ENCODE assay signal across 8 cellular contexts in genomic region chr1:214281030-214281901, GRCh38. TPM values are rescaled to one million over a fixed set of nuclear protein-coding genes. Genes with fewer than 3 reads are reported as not detected.
A peak's percentile ranks its signal among the peaks of the same experiment; 100 is the strongest.
DNase-seq lines count a peak whose midpoint lies in the region; ATAC-seq and TF ChIP-seq lines count a peak whose summit lies in the region.

TSS of gene SMYD2 (plus strand) at chr1:214281159. CDS start at chr1:214281255, 96 bp downstream.

- no peaks in the 10 kb centered on the region for H4K20me1 ChIP-seq in mammary epithelial cell (ENCODE audit: insufficient read depth, low read length)

- peak within 1 kb of the TSS; percentile 90 for H3K9ac ChIP-seq in mammary epithelial cell (ENCODE audit: insufficient read depth, low read length)

- TF ChIP-seq POLR2A in spleen (IDR thresholded peaks at IDR 0.05), result peak in 1 of 3 donors; percentile 31

- no peaks in the 10 kb centered on the region for H3K36me3 ChIP-seq in mammary epithelial cell (ENCODE audit: insufficient read depth, low read length)
- no peaks in the 10 kb centered on the region for H3K36me3 ChIP-seq in spleen

- H3K27ac ChIP-seq in VCaP (peak within 1 kb of the TSS; percentile 94), mammary epithelial cell (ENCODE audit: insufficient read depth, low read depth, low read length) (peak within 1 kb of the TSS; percentile 93), spleen (peak within 1 kb of the TSS; percentile 88 to 98 (median 94))

- TSS peak; percentile 65 for BruUV-seq in mammary epithelial cell (replicated peaks; lab: Mats Ljungman, UMichigan)

- peak; percentile 75 for ATAC-seq in HG02870 (IDR thresholded peaks at IDR 0.05; ENCODE audit: unreplicated experiment)

- in situ Hi-C loops in mammary epithelial cell (cut with MboI; ENCODE audit: low sequenced_read_pairs in 2 of 2), result no loop called here

- WGBS in mammary epithelial cell (ENCODE audit: low coverage, missing lambda C conversion rate), result 1% methylated on average over 17 of the region's 98 CpGs
- WGBS in spleen, 5 donors, result 0 to 2% (median 0%) methylated on average over 11 to 98 of the region's 98 CpGs

- H3K27me3 ChIP-seq in mammary epithelial cell (ENCODE audit: insufficient read depth, low read length) (no peaks in the 10 kb centered on the region), spleen (replicated peaks in 1 of 7) (no peaks in the 10 kb centered on the region)

- CTCF ChIA-PET in mammary epithelial cell (lab: Charles Lee; ENCODE audit: low non-redundant PET), result interaction anchor here (0.7 kb wide), 1 partner anchor 15 kb away, joined by 3 read pairs; no protein-coding TSS in a partner anchor

- peak within 1 kb of the TSS; percentile 53 to 74 (median 72) for H3K4me3 ChIP-seq in mammary epithelial cell (replicated peaks in 1 of 3; ENCODE audit: insufficient read depth in 1 of 3, low read depth in 2 of 3, low read length in 3 of 3)
- peak within 1 kb of the TSS; percentile 72 to 96 (median 87) for H3K4me3 ChIP-seq in spleen

- dilution Hi-C loops in mammary epithelial cell (cut with HindIII; ENCODE audit: low sequenced_read_pairs), result no loop called here

- H3K9me3 ChIP-seq in mammary epithelial cell (replicated peaks; ENCODE audit: insufficient read depth, low read length), result no peaks in the 10 kb centered on the region
- H3K9me3 ChIP-seq in spleen, result peaks cover 0 to 2% (median 0%) of the 10 kb centered on the region in 8 donors

- DNase-seq in NCI-H748 (lab: John Stamatoyannopoulos, UW; ENCODE audit: unreplicated experiment), result peak; percentile 78
- DNase-seq in NCI-H748 treated with DMSO at 0.1 percent for 48 hours (lab: John Stamatoyannopoulos, UW), result no peak
- DNase-seq in NCI-H1930 (lab: John Stamatoyannopoulos, UW), result peak; percentile 68 to 69
- DNase-seq in mammary epithelial cell, result peak; percentile 84
- DNase-seq in inferior parietal cortex (ENCODE audit: extremely low spot score), result peak; percentile 43
- DNase-seq in spleen, result peak; percentile 94

- H3K4me1 ChIP-seq in mammary epithelial cell (ENCODE audit: insufficient read depth, low read length) (peaks cover 17% of the 10 kb centered on the region), spleen (peaks cover 6 to 66% (median 31%) of the 10 kb centered on the region in 6 donors)

- H2AFZ ChIP-seq in mammary epithelial cell (ENCODE audit: low read depth, low read length), result peak within 1 kb of the TSS; percentile 97

- peak within 1 kb of the TSS; percentile 84 for H3K4me2 ChIP-seq in mammary epithelial cell (ENCODE audit: insufficient read depth, low read depth, low read length)

- intact Hi-C loops in mammary epithelial cell (cut with micrococcal nuclease), result loop anchor here (1.0 kb wide), 1 partner anchor 68 kb away; no protein-coding TSS in a partner anchor
- intact Hi-C loops in spleen (cut with DNase I; ENCODE audit: low total_unique reads), result no loop called here

- H3K79me2 ChIP-seq in mammary epithelial cell (ENCODE audit: insufficient read depth, low read length), result peaks cover 45% of the 10 kb centered on the region

- TF ChIP-seq CTCF in VCaP (conservative IDR thresholded peaks at IDR 0.05) (no peak), mammary epithelial cell (conservative IDR thresholded peaks at IDR 0.05 in 1 of 2, IDR thresholded peaks at IDR 0.05 in 1 of 2; ENCODE audit: extremely low read depth in 1 of 2, insufficient read depth in 1 of 2, low read depth in 1 of 2, low read length in 2 of 2) (no peak), spleen (IDR thresholded peaks at IDR 0.05 in 8 of 11, conservative IDR thresholded peaks at IDR 0.05 in 3 of 11) (no peak)

RNA-seq across cellular contexts. Expression of gene SMYD2, which starts in this region (rescaled TPM):
- total RNA-seq in mammary epithelial cell, result 10 to 100 TPM; 41.3 to 42.1 TPM
- 48.8 TPM for polyA plus RNA-seq in mammary epithelial cell
- 39.4 TPM for polyA minus RNA-seq in mammary epithelial cell
- total RNA-seq in spleen, result 10 to 100 TPM; 24.4 to 39.7 (median 34.0) TPM
- 10 to 100 TPM; 23.5 to 33.6 (median 23.7) TPM for polyA plus RNA-seq in spleen
